2 cellular contexts compared by ENCODE assay signal in the genomic region with DNA sequence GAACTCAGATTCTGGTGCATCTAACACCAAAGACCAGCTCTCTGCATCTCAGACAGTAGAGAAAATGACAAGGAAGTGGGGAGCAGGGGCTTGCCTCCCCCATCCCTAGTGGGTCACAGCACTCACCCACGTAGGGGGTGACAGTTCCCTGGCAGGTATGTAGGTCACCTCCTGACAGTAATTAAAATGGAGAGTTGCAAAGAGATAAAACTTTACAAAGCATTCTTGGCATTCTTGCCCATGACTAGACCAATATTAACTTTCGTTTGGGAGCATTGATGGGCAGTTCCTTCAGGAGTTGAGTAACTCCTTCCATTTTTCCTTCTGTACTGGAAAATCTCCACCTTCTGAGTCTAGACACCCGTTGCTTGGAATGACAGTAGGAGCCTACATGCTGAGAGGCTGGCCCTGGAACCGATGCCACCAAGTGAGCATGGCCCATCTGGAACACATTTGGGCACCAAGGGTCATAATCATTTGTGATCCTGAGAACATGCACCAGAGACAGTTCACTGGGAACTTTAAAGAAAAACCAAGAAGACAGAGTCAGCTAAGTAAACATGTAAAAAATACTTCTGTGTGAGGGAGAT.
TF ChIP-seq lines count a peak whose summit lies in the region.

No MANE protein-coding gene starts in this region.

TF ChIP-seq in A549, 52 proteins besides CTCF, POLR2A, EP300 and RAD21:
- no peak for TF ChIP-seq TFCP2L1 (CRISPR knock-in tag; IDR thresholded peaks at IDR 0.05)
- no peak for TF ChIP-seq HOXA7 (CRISPR knock-in tag; IDR thresholded peaks at IDR 0.05)
- TF ChIP-seq NFE2L2 (conservative IDR thresholded peaks at IDR 0.05; ENCODE audit: low read length): no peak
- TF ChIP-seq, protein P1, sequence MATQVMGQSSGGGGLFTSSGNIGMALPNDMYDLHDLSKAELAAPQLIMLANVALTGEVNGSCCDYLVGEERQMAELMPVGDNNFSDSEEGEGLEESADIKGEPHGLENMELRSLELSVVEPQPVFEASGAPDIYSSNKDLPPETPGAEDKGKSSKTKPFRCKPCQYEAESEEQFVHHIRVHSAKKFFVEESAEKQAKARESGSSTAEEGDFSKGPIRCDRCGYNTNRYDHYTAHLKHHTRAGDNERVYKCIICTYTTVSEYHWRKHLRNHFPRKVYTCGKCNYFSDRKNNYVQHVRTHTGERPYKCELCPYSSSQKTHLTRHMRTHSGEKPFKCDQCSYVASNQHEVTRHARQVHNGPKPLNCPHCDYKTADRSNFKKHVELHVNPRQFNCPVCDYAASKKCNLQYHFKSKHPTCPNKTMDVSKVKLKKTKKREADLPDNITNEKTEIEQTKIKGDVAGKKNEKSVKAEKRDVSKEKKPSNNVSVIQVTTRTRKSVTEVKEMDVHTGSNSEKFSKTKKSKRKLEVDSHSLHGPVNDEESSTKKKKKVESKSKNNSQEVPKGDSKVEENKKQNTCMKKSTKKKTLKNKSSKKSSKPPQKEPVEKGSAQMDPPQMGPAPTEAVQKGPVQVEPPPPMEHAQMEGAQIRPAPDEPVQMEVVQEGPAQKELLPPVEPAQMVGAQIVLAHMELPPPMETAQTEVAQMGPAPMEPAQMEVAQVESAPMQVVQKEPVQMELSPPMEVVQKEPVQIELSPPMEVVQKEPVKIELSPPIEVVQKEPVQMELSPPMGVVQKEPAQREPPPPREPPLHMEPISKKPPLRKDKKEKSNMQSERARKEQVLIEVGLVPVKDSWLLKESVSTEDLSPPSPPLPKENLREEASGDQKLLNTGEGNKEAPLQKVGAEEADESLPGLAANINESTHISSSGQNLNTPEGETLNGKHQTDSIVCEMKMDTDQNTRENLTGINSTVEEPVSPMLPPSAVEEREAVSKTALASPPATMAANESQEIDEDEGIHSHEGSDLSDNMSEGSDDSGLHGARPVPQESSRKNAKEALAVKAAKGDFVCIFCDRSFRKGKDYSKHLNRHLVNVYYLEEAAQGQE (IDR thresholded peaks at IDR 0.05): no peak
- no peak for TF ChIP-seq HDAC2 (IDR thresholded peaks at IDR 0.05)
- TF ChIP-seq CBX8 (IDR thresholded peaks at IDR 0.05): no peak
- TF ChIP-seq SMC3 (IDR thresholded peaks at IDR 0.05): no peak
- no peak for TF ChIP-seq CEBPB (IDR thresholded peaks at IDR 0.05)
- no peak for TF ChIP-seq KDM1A (IDR thresholded peaks at IDR 0.05; ENCODE audit: low read depth)
- no peak for TF ChIP-seq FOSB (CRISPR knock-in tag; IDR thresholded peaks at IDR 0.05)
- TF ChIP-seq RNF2 (IDR thresholded peaks at IDR 0.05; ENCODE audit: borderline replicate concordance, low read depth): no peak
- no peak for TF ChIP-seq RCOR1 (IDR thresholded peaks at IDR 0.05; ENCODE audit: low read depth, low read length)
- TF ChIP-seq GATA3 (IDR thresholded peaks at IDR 0.05; ENCODE audit: borderline replicate concordance): no peak
- TF ChIP-seq BHLHE40 (IDR thresholded peaks at IDR 0.05; ENCODE audit: low read depth, low read length): no peak

TF ChIP-seq in GM23338, 12 proteins besides CTCF, POLR2A, EP300 and RAD21 (continued from another document):
- TF ChIP-seq, protein P2, sequence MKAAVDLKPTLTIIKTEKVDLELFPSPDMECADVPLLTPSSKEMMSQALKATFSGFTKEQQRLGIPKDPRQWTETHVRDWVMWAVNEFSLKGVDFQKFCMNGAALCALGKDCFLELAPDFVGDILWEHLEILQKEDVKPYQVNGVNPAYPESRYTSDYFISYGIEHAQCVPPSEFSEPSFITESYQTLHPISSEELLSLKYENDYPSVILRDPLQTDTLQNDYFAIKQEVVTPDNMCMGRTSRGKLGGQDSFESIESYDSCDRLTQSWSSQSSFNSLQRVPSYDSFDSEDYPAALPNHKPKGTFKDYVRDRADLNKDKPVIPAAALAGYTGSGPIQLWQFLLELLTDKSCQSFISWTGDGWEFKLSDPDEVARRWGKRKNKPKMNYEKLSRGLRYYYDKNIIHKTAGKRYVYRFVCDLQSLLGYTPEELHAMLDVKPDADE (IDR thresholded peaks at IDR 0.05): no peak
- TF ChIP-seq EZH2 (IDR thresholded peaks at IDR 0.05; ENCODE audit: low read depth, unreplicated experiment): no peak
- TF ChIP-seq STAT1 (IDR thresholded peaks at IDR 0.05; ENCODE audit: unreplicated experiment): no peak
- TF ChIP-seq NANOG (IDR thresholded peaks at IDR 0.05; ENCODE audit: borderline replicate concordance): no peak
- TF ChIP-seq EZH2phosphoT487 (IDR thresholded peaks at IDR 0.05; ENCODE audit: unreplicated experiment): no peak
- TF ChIP-seq ZNF114 (CRISPR knock-in tag; IDR thresholded peaks at IDR 0.05): no peak
- TF ChIP-seq, protein P3, sequence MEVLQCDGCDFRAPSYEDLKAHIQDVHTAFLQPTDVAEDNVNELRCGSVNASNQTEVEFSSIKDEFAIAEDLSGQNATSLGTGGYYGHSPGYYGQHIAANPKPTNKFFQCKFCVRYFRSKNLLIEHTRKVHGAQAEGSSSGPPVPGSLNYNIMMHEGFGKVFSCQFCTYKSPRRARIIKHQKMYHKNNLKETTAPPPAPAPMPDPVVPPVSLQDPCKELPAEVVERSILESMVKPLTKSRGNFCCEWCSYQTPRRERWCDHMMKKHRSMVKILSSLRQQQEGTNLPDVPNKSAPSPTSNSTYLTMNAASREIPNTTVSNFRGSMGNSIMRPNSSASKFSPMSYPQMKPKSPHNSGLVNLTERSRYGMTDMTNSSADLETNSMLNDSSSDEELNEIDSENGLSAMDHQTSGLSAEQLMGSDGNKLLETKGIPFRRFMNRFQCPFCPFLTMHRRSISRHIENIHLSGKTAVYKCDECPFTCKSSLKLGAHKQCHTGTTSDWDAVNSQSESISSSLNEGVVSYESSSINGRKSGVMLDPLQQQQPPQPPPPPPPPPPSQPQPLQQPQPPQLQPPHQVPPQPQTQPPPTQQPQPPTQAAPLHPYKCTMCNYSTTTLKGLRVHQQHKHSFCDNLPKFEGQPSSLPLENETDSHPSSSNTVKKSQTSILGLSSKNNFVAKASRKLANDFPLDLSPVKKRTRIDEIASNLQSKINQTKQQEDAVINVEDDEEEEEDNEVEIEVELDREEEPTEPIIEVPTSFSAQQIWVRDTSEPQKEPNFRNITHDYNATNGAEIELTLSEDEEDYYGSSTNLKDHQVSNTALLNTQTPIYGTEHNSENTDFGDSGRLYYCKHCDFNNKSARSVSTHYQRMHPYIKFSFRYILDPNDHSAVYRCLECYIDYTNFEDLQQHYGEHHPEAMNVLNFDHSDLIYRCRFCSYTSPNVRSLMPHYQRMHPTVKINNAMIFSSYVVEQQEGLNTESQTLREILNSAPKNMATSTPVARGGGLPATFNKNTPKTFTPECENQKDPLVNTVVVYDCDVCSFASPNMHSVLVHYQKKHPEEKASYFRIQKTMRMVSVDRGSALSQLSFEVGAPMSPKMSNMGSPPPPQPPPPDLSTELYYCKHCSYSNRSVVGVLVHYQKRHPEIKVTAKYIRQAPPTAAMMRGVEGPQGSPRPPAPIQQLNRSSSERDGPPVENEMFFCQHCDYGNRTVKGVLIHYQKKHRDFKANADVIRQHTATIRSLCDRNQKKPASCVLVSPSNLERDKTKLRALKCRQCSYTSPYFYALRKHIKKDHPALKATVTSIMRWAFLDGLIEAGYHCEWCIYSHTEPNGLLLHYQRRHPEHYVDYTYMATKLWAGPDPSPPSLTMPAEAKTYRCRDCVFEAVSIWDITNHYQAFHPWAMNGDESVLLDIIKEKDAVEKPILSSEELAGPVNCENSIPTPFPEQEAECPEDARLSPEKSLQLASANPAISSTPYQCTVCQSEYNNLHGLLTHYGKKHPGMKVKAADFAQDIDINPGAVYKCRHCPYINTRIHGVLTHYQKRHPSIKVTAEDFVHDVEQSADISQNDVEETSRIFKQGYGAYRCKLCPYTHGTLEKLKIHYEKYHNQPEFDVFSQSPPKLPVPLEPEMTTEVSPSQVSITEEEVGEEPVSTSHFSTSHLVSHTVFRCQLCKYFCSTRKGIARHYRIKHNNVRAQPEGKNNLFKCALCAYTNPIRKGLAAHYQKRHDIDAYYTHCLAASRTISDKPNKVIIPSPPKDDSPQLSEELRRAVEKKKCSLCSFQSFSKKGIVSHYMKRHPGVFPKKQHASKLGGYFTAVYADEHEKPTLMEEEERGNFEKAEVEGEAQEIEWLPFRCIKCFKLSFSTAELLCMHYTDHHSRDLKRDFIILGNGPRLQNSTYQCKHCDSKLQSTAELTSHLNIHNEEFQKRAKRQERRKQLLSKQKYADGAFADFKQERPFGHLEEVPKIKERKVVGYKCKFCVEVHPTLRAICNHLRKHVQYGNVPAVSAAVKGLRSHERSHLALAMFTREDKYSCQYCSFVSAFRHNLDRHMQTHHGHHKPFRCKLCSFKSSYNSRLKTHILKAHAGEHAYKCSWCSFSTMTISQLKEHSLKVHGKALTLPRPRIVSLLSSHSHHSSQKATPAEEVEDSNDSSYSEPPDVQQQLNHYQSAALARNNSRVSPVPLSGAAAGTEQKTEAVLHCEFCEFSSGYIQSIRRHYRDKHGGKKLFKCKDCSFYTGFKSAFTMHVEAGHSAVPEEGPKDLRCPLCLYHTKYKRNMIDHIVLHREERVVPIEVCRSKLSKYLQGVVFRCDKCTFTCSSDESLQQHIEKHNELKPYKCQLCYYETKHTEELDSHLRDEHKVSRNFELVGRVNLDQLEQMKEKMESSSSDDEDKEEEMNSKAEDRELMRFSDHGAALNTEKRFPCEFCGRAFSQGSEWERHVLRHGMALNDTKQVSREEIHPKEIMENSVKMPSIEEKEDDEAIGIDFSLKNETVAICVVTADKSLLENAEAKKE (CRISPR knock-in tag; IDR thresholded peaks at IDR 0.05): no peak
- no peak for TF ChIP-seq POLR2AphosphoS5 (IDR thresholded peaks at IDR 0.05; ENCODE audit: low read depth)
- no peak for TF ChIP-seq JUNB (IDR thresholded peaks at IDR 0.05; ENCODE audit: unreplicated experiment)
- no peak for TF ChIP-seq CREB1 (CRISPR knock-in tag; IDR thresholded peaks at IDR 0.05; ENCODE audit: low read depth)
- TF ChIP-seq, protein P1 (IDR thresholded peaks at IDR 0.05; ENCODE audit: unreplicated experiment): no peak
